8 cellular contexts compared by ENCODE assay signal in genomic region chr14:54509546-54510501, GRCh38. TPM values are rescaled to one million over a fixed set of nuclear protein-coding genes. Genes with fewer than 3 reads are reported as not detected.
DNase-seq lines count a peak whose midpoint lies in the region; ATAC-seq and TF ChIP-seq lines count a peak whose summit lies in the region.

CGRRF1 (plus strand) TSS chr14:54509906; CDS start chr14:54509960, 54 bp downstream.

- H3K27me3 Mint-ChIP-seq in activated naive CD8-positive, alpha-beta T cell, result peaks cover 4% of the 10 kb centered on the region
- H3K27me3 Mint-ChIP-seq in osteocyte (ENCODE audit: unreplicated experiment), result peaks cover 2% of the 10 kb centered on the region

- H3K9me3 ChIP-seq in thymus (ENCODE audit: control insufficient read depth), result no peaks in the 10 kb centered on the region

- H3K4me3 ChIP-seq in GM12865 (ENCODE audit: low read depth, low read length) (peak within 1 kb of the TSS; percentile 90), thymus (ENCODE audit: low read length) (peak within 1 kb of the TSS; percentile 64)

- under 1% methylated on average over 66 of the region's 66 CpGs for WGBS in thymus

- peaks cover 4% of the 10 kb centered on the region for H3K36me3 Mint-ChIP-seq in activated naive CD8-positive, alpha-beta T cell
- peaks cover 12% of the 10 kb centered on the region for H3K36me3 Mint-ChIP-seq in osteocyte (ENCODE audit: unreplicated experiment)

- H3K4me1 Mint-ChIP-seq in activated naive CD8-positive, alpha-beta T cell (ENCODE audit: low read depth), result peaks cover 46% of the 10 kb centered on the region
- H3K4me1 Mint-ChIP-seq in osteocyte (ENCODE audit: unreplicated experiment), result peaks cover 24% of the 10 kb centered on the region

- TF ChIP-seq CTCF in GM12865 (IDR thresholded peaks at IDR 0.05; ENCODE audit: insufficient read depth, low read depth, low read length, missing control alignments), result peak; percentile 20
- peak; percentile 74 for TF ChIP-seq CTCF in osteocyte (IDR thresholded peaks at IDR 0.05)

- no peaks in the 10 kb centered on the region for H3K9me3 Mint-ChIP-seq in activated naive CD8-positive, alpha-beta T cell (ENCODE audit: low read depth)
- peaks cover 5% of the 10 kb centered on the region for H3K9me3 Mint-ChIP-seq in osteocyte (ENCODE audit: unreplicated experiment)

- H3K36me3 ChIP-seq in thymus (ENCODE audit: control insufficient read depth, insufficient read depth), result no peaks in the 10 kb centered on the region

- H3K27me3 ChIP-seq in thymus (ENCODE audit: control insufficient read depth, insufficient read depth), result peaks cover 3% of the 10 kb centered on the region

- H3K4me3 Mint-ChIP-seq in activated naive CD8-positive, alpha-beta T cell, result peak within 1 kb of the TSS; percentile 93
- H3K4me3 Mint-ChIP-seq in osteocyte (ENCODE audit: unreplicated experiment), result peak within 1 kb of the TSS; percentile 97

- no peak within 1 kb of the TSS for H3K27ac ChIP-seq in thymus (ENCODE audit: low read depth)

- ATAC-seq in HG02642 (IDR thresholded peaks at IDR 0.05; ENCODE audit: poor library complexity, unreplicated experiment), result peak; percentile 98

- H3K27ac Mint-ChIP-seq in activated naive CD8-positive, alpha-beta T cell, result peak within 1 kb of the TSS; percentile 72
- peak within 1 kb of the TSS; percentile 90 for H3K27ac Mint-ChIP-seq in osteocyte (ENCODE audit: unreplicated experiment)

- H3K4me1 ChIP-seq in thymus (ENCODE audit: control insufficient read depth, insufficient read depth, low read length), result peaks cover 4% of the 10 kb centered on the region

- DNase-seq in GM12865 (ENCODE audit: low read depth) (peak; percentile 99), NCI-H1105 (lab: John Stamatoyannopoulos, UW) (peak; percentile 97), SKM-1 treated with dmso at 0.1 percent for 144 hours (lab: John Stamatoyannopoulos, UW; ENCODE audit: unreplicated experiment) (peak; percentile 74), glomerular visceral epithelial cell (ENCODE audit: extremely low spot score) (peak; percentile 98), osteocyte (ENCODE audit: extremely low spot score, unreplicated experiment) (peak; percentile 99)

RNA-seq across cellular contexts. Expression of gene CGRRF1, which starts in this region (rescaled TPM):
- total RNA-seq in osteocyte, result 18.3 and 19.8 TPM in 2 replicates
- 33.1 TPM for polyA plus RNA-seq in thymus
